ENCODE assay signal across 9 cellular contexts in the genomic region with DNA sequence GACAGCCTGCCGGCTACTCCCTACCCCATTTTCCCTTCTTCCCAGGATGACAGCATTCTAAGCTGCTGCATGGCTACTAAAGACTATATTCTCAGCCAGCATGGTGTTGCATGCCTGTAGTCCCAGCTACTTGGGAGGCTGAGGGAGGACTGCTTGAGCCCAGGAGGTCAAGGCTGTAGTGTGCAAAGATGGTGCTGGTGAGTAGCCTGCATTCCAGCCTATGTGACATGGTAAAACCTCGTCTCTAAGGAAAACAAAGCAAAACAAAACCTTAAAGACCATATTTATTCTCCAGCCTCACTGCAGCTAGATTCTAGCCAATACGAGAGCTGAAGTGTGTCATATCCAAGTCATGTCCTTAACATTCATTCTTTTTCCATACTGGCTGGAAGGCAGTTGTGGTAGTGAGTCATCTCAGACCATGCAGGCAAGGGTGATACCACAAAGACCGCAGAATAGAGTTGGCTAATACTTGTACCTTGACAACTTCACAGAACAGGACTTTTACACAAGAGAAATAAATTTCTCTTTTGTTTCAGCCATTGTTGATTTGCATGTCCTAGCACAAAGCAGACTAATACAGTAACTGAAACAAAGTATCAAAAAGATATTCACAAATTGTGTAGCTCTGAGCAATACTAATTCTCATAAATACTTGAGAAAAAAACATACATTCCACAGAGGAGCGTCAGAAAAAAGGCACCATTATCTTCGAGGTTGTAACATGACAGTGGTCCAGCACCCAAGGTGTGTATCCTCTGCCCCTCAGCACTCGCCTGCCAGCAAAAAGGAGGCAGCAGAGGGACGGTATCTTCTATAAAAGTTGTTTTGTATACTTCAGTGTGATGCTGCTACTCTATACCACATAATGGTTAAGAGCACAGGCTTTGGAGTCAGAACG. TPM values are rescaled to one million over a fixed set of nuclear protein-coding genes. Genes with fewer than 3 reads are reported as not detected.
DNase-seq lines count a peak whose midpoint lies in the region; ATAC-seq and TF ChIP-seq lines count a peak whose summit lies in the region.
"Had no signal": no experiment of that assay in that cellular context is flagged by ENCODE, and none has a peak within 500 bp of the region (broad histone marks: within the 10 kb centered on the region; RNA-seq: fewer than 3 reads in every experiment).

No MANE protein-coding gene starts in this region.

- CTCF ChIA-PET in naive thymus-derived CD4-positive, alpha-beta T cell (lab: Charles Lee), result no interaction called here

- peaks cover 7 to 41% (median 28%) of the 10 kb centered on the region in 5 donors for H3K36me3 Mint-ChIP-seq in naive thymus-derived CD4-positive, alpha-beta T cell

- peak overlapping the region in 6 of 9 donors; percentile 25 to 85 (median 45) for H3K27ac Mint-ChIP-seq in naive thymus-derived CD4-positive, alpha-beta T cell

- peaks cover 14 to 31% (median 24%) of the 10 kb centered on the region in 7 donors for H3K4me1 Mint-ChIP-seq in naive thymus-derived CD4-positive, alpha-beta T cell

- intact Hi-C loops in naive thymus-derived CD4-positive, alpha-beta T cell (cut with micrococcal nuclease), result loop anchor here in 1 of 2 donors (2.0 kb wide), 1 partner anchor 14 kb away; a partner anchor contains a TSS

- peak; percentile 90 for ATAC-seq in activated CD4-positive, CD25-positive, alpha-beta regulatory T cell treated with anti-CD3 and anti-CD28 coated beads, Interleukin-2, amount 50 U/mL, for 24 hours
- ATAC-seq in HG02981 (IDR thresholded peaks at IDR 0.05; ENCODE audit: unreplicated experiment), result peak; percentile 74
- ATAC-seq in RWPE2 (ENCODE audit: low read depth), result peak; percentile 96
- ATAC-seq in naive thymus-derived CD4-positive, alpha-beta T cell, result peak; percentile 89

- H3K36me3 ChIP-seq in RWPE2 (ENCODE audit: low read depth), result peaks cover 59% of the 10 kb centered on the region
- peaks cover 0 to 48% (median 10%) of the 10 kb centered on the region in 3 experiments for H3K36me3 ChIP-seq in naive thymus-derived CD4-positive, alpha-beta T cell (ENCODE audit: control insufficient read depth in 2 of 3, insufficient read depth in 3 of 3, low read length in 3 of 3)

- H3K27ac ChIP-seq in RWPE2 (ENCODE audit: poor library complexity, severe bottlenecking), result peak overlapping the region; percentile 96
- H3K27ac ChIP-seq in naive thymus-derived CD4-positive, alpha-beta T cell (ENCODE audit: low read depth, low read length), result no peak overlapping the region
- H3K27ac ChIP-seq: BLaER1 had no signal

- DNase-seq in activated CD4-positive, CD25-positive, alpha-beta regulatory T cell (lab: John Stamatoyannopoulos, UW), result no peak
- DNase-seq in RWPE2 (ENCODE audit: low spot score) (peak; percentile 75), cardiac fibroblast (ENCODE audit: low read depth in 2 of 2) (peak; percentile 98 to 100), NCI-H526 treated with DMSO at 0.1 percent for 48 hours (lab: John Stamatoyannopoulos, UW) (no peak), NCI-H748 (lab: John Stamatoyannopoulos, UW; ENCODE audit: unreplicated experiment) (no peak)
- peak in 1 of 9 donors; percentile 56 for DNase-seq in naive thymus-derived CD4-positive, alpha-beta T cell

- H3K27me3 ChIP-seq in RWPE2 (ENCODE audit: insufficient read depth, poor library complexity, severe bottlenecking), result no peaks in the 10 kb centered on the region
- H3K27me3 ChIP-seq in naive thymus-derived CD4-positive, alpha-beta T cell (ENCODE audit: control insufficient read depth in 2 of 2, insufficient read depth in 2 of 2, low read length in 2 of 2), result no peaks in the 10 kb centered on the region
- H3K27me3 ChIP-seq: BLaER1 had no signal

- TF ChIP-seq CTCF in RWPE2 (IDR thresholded peaks at IDR 0.05; ENCODE audit: poor library complexity, severe bottlenecking), result no peak
- no peak for TF ChIP-seq CTCF in cardiac fibroblast (IDR thresholded peaks at IDR 0.05; ENCODE audit: low read depth, low read length)

- no peaks in the 10 kb centered on the region for H3K27me3 Mint-ChIP-seq in naive thymus-derived CD4-positive, alpha-beta T cell

- POLR2A ChIA-PET in naive thymus-derived CD4-positive, alpha-beta T cell (lab: Charles Lee), result interaction anchor here (0.7 kb wide), 1 partner anchor 67 kb away, joined by 3 read pairs; no protein-coding TSS in a partner anchor

- peak overlapping the region in 1 of 10 donors; percentile 62 for H3K4me3 Mint-ChIP-seq in naive thymus-derived CD4-positive, alpha-beta T cell

- H3K4me1 ChIP-seq in RWPE2 (ENCODE audit: insufficient read depth, poor library complexity, severe bottlenecking), result peaks cover 21% of the 10 kb centered on the region
- H3K4me1 ChIP-seq in naive thymus-derived CD4-positive, alpha-beta T cell (ENCODE audit: control insufficient read depth in 2 of 2, insufficient read depth in 2 of 2, low read length in 2 of 2), result peaks cover 0 to 14% of the 10 kb centered on the region in 2 donors
- H3K4me1 ChIP-seq: BLaER1 had no signal

- H3K9me3 Mint-ChIP-seq in naive thymus-derived CD4-positive, alpha-beta T cell, result no peaks in the 10 kb centered on the region

- H3K9me3 ChIP-seq in RWPE2 (ENCODE audit: severe bottlenecking), result no peaks in the 10 kb centered on the region
- H3K9me3 ChIP-seq in naive thymus-derived CD4-positive, alpha-beta T cell (ENCODE audit: control insufficient read depth in 2 of 3, low read length in 3 of 3), result no peaks in the 10 kb centered on the region
- H3K9me3 ChIP-seq: BLaER1 had no signal

- no peak overlapping the region for H3K4me3 ChIP-seq in RWPE2 (ENCODE audit: severe bottlenecking)
- no peak overlapping the region for H3K4me3 ChIP-seq in cardiac fibroblast (replicated peaks in 1 of 2; ENCODE audit: low read depth in 2 of 2, low read length in 2 of 2)
- no peak overlapping the region for H3K4me3 ChIP-seq in naive thymus-derived CD4-positive, alpha-beta T cell (ENCODE audit: low read length)
- H3K4me3 ChIP-seq: BLaER1 had no signal

RNA-seq across cellular contexts. Expression of a gene that starts 14.8 kb away (rescaled TPM):
- 10 to 100 TPM; 58.4 to 83.8 (median 74.2) TPM for total RNA-seq in naive thymus-derived CD4-positive, alpha-beta T cell
- polyA plus RNA-seq in naive thymus-derived CD4-positive, alpha-beta T cell, result 100 to 1,000 TPM in 1 of 2 donors, 10 to 100 TPM in 1; 94.0 to 109 TPM

RNA-seq across cellular contexts. Expression of a gene that starts 15.0 kb away (rescaled TPM):
- 100 to 1,000 TPM in 2 of 5 experiments, 10 to 100 TPM in 3; 87.9 to 116 (median 97.2) TPM for total RNA-seq in naive thymus-derived CD4-positive, alpha-beta T cell
- polyA plus RNA-seq in naive thymus-derived CD4-positive, alpha-beta T cell, result 10 to 100 TPM; 60.0 to 84.2 TPM

RNA-seq across cellular contexts. Expression of a gene that starts 34.7 kb away (rescaled TPM):
- total RNA-seq in naive thymus-derived CD4-positive, alpha-beta T cell, result 10 to 100 TPM; 18.9 to 47.7 (median 45.2) TPM
- polyA plus RNA-seq in naive thymus-derived CD4-positive, alpha-beta T cell, result 10 to 100 TPM; 62.5 to 80.9 TPM

RNA-seq across cellular contexts. Expression of a gene that starts 35.0 kb away (rescaled TPM):
- 10 to 100 TPM; 55.0 to 95.3 (median 78.2) TPM for total RNA-seq in naive thymus-derived CD4-positive, alpha-beta T cell
- 100 to 1,000 TPM; 339 to 379 TPM for polyA plus RNA-seq in naive thymus-derived CD4-positive, alpha-beta T cell

Comparison
In these comparisons a context has a peak if more than half of its experiments do, and no peak if none do; other contexts are left out.
1. DNase-seq: peak in RWPE2 (single experiment) and cardiac fibroblast (2 of 2); none in activated CD4-positive, CD25-positive, alpha-beta regulatory T cell (0 of 4), NCI-H526 treated with DMSO at 0.1 percent for 48 hours (single experiment) and NCI-H748 (single experiment).
2. Peak in every context shown above with its lines, with median percentiles within 50 percentile points of each other: ATAC-seq.